2 cellular contexts compared by ENCODE assay signal in genomic region chr10:43815486-43815885, GRCh38.
TF ChIP-seq lines count a peak whose summit lies in the region.

No MANE protein-coding gene starts in this region.

TF ChIP-seq in IMR-90, 13 proteins besides CTCF, POLR2A, EP300 and RAD21:
- TF ChIP-seq FOS (IDR thresholded peaks at IDR 0.05; ENCODE audit: low read depth, low read length) (no peak), MXI1 (IDR thresholded peaks at IDR 0.05; ENCODE audit: borderline replicate concordance, low read depth, low read length) (no peak), RCOR1 (IDR thresholded peaks at IDR 0.05; ENCODE audit: insufficient replicate concordance, low read length) (no peak), USF2 (IDR thresholded peaks at IDR 0.05; ENCODE audit: low read depth, low read length) (no peak), CHD1 (IDR thresholded peaks at IDR 0.05; ENCODE audit: low read depth, low read length) (no peak), MAZ (IDR thresholded peaks at IDR 0.05; ENCODE audit: borderline replicate concordance, low read depth, low read length) (no peak), ELK1 (IDR thresholded peaks at IDR 0.05; ENCODE audit: borderline replicate concordance, low read depth, low read length) (no peak)

TF ChIP-seq in HepG2, 621 proteins besides CTCF, POLR2A, EP300 and RAD21:
- TF ChIP-seq ZNF503 (CRISPR knock-in tag; IDR thresholded peaks at IDR 0.05): no peak
- no peak for TF ChIP-seq ZBTB44 (CRISPR knock-in tag; IDR thresholded peaks at IDR 0.05)
- no peak for TF ChIP-seq HHEX (CRISPR knock-in tag; IDR thresholded peaks at IDR 0.05)
- TF ChIP-seq ZNF567 (CRISPR knock-in tag; IDR thresholded peaks at IDR 0.05; ENCODE audit: borderline replicate concordance): no peak
